ENCODE assay signal across 15 cellular contexts in the genomic region with DNA sequence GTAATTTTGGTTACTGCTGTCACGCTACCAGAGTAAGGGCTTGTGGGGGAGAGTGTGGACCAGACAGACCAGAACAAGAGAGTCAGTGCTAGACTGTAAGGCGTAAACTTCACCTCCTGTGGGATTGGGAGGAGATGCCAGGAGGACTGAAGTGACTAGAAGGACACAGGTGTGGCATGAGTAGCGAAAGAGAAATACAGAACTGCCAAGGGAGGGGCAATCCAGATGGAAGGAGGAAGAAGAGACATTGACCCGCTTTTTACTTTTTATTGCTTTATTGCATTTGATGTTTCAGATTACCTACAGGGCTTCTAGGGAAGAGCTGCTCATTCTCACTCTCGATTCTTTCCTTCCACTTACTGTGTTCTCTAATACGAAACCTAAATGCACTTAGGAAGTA. TPM values are rescaled to one million over a fixed set of nuclear protein-coding genes. Genes with fewer than 3 reads are reported as not detected.
DNase-seq lines count a peak whose midpoint lies in the region; ATAC-seq and TF ChIP-seq lines count a peak whose summit lies in the region.
"Had no signal": no experiment of that assay in that cellular context is flagged by ENCODE, and none has a peak within 500 bp of the region (broad histone marks: within the 10 kb centered on the region; RNA-seq: fewer than 3 reads in every experiment).

No MANE protein-coding gene starts in this region.

- H2AFZ ChIP-seq in OCI-LY7 (ENCODE audit: low read length), result no peak overlapping the region

- peak overlapping the region; percentile 89 to 93 for H3K4me3 Mint-ChIP-seq in activated T-cell treated with anti-CD3 and anti-CD28 coated beads, Interleukin-2, amount 50 U/mL, for 72 hours
- peak overlapping the region in 4 of 5 donors; percentile 8 to 57 (median 44) for H3K4me3 Mint-ChIP-seq in immature natural killer cell
- H3K4me3 Mint-ChIP-seq in stimulated activated naive B cell treated with anti-CD40 and anti-IgM and Interleukin-4, amounts not matched to agents 10 μg/mL and 1 μg/mL and 100 μg/mL, for 72 hours, result peak overlapping the region; percentile 7 to 22

- ATAC-seq in activated T-cell treated with anti-CD3 and anti-CD28 coated beads, Interleukin-2, amount 50 U/mL, for 72 hours (replicated peaks in 1 of 2), result no peak
- ATAC-seq in stimulated activated naive B cell treated with anti-CD40 and anti-IgM and Interleukin-4, amounts not matched to agents 10 μg/mL and 1 μg/mL and 100 μg/mL, for 72 hours (replicated peaks), result no peak
- ATAC-seq in GM21526 (IDR thresholded peaks at IDR 0.05; ENCODE audit: low FRiP score, unreplicated experiment), result no peak
- ATAC-seq: lower lobe of right lung had no signal

- no peaks in the 10 kb centered on the region for H4K20me1 ChIP-seq in OCI-LY7 (ENCODE audit: insufficient read depth, low read length)

- peaks cover 27% of the 10 kb centered on the region for H3K36me3 ChIP-seq in OCI-LY7 (ENCODE audit: insufficient read depth, low read length)

- no peak overlapping the region for H3K4me3 ChIP-seq in OCI-LY7 (ENCODE audit: low read depth, low read length, poor library complexity, severe bottlenecking)
- H3K4me3 ChIP-seq: esophagus muscularis mucosa, lower lobe of right lung had no signal

- H3K27me3 Mint-ChIP-seq in activated T-cell treated with anti-CD3 and anti-CD28 coated beads, Interleukin-2, amount 50 U/mL, for 72 hours (ENCODE audit: low read depth), result no peaks in the 10 kb centered on the region
- H3K27me3 Mint-ChIP-seq in immature natural killer cell (ENCODE audit: low read depth in 3 of 3), result peaks cover 0 to 2% (median 1%) of the 10 kb centered on the region in 3 donors
- H3K27me3 Mint-ChIP-seq in stimulated activated naive B cell treated with anti-CD40 and anti-IgM and Interleukin-4, amounts not matched to agents 10 μg/mL and 1 μg/mL and 100 μg/mL, for 72 hours, result no peaks in the 10 kb centered on the region
- H3K27me3 Mint-ChIP-seq: activated B cell treated with CpG ODN at 0.5 μM for 24 hours had no signal

- peak overlapping the region; percentile 64 for H3K27ac Mint-ChIP-seq in activated T-cell treated with anti-CD3 and anti-CD28 coated beads, Interleukin-2, amount 50 U/mL, for 72 hours
- H3K27ac Mint-ChIP-seq in immature natural killer cell, result peak overlapping the region in 2 of 6 donors; percentile 1 to 22
- H3K27ac Mint-ChIP-seq in stimulated activated naive B cell treated with anti-CD40 and anti-IgM and Interleukin-4, amounts not matched to agents 10 μg/mL and 1 μg/mL and 100 μg/mL, for 72 hours, result peak overlapping the region; percentile 15
- H3K27ac Mint-ChIP-seq: activated B cell treated with CpG ODN at 0.5 μM for 24 hours had no signal

- peaks cover 10% of the 10 kb centered on the region; the same call in 1 of the 2 replicates for H3K79me2 ChIP-seq in OCI-LY7 (ENCODE audit: insufficient read depth, low read depth, low read length)

- no peaks in the 10 kb centered on the region for H3K9me3 ChIP-seq in OCI-LY7 (ENCODE audit: low read length)
- H3K9me3 ChIP-seq: esophagus muscularis mucosa, lower lobe of right lung had no signal

- no peak for DNase-seq in activated T-cell treated with anti-CD3 and anti-CD28 coated beads, Interleukin-2, amount 50 U/mL, for 72 hours
- DNase-seq in activated T-cell treated with anti-CD3 and anti-CD28 coated beads for 4 hours (no peak), OCI-LY7 (ENCODE audit: low spot score) (no peak), immature natural killer cell (no peak), nucleus accumbens (lab: John Stamatoyannopoulos, UW) (no peak), hippocampal formation (lab: John Stamatoyannopoulos, UW) (no peak)
- DNase-seq in stimulated activated naive B cell treated with anti-CD40 and anti-IgM and Interleukin-4, amounts not matched to agents 10 μg/mL and 1 μg/mL and 100 μg/mL, for 72 hours, result no peak
- DNase-seq: activated B cell treated with CpG ODN at 0.5 μM for 24 hours; activated naive CD4-positive, alpha-beta T cell treated with Interleukin-2 at 50 U/mL for 16 hours; lower lobe of right lung; NCI-H2029; NCI-H446 treated with DMSO at 0.1 percent for 48 hours; stimulated activated CD4-positive, alpha-beta T cell treated with anti-CD3 and anti-CD28 coated beads, Interleukin-12 subunit alpha, Interleukin-12 subunit beta, amount 100 ng/mL, for 4 hours had no signal

- BruUV-seq in OCI-LY7 (replicated peaks; lab: Mats Ljungman, UMichigan), result no TSS peak

- CTCF ChIA-PET in OCI-LY7 (lab: Charles Lee; ENCODE audit: unreplicated experiment), result no interaction called here

- H3K9me2 ChIP-seq in OCI-LY7 (ENCODE audit: insufficient read depth, low read length), result no peaks in the 10 kb centered on the region

- intact Hi-C loops in OCI-LY7 (cut with micrococcal nuclease; ENCODE audit: unreplicated experiment), result no loop called here

- H3K4me2 ChIP-seq in OCI-LY7 (ENCODE audit: low read length), result peak overlapping the region; percentile 98; the same call in 1 of the 2 replicates

- peaks cover 9 to 21% of the 10 kb centered on the region in 2 donors for H3K36me3 Mint-ChIP-seq in activated T-cell treated with anti-CD3 and anti-CD28 coated beads, Interleukin-2, amount 50 U/mL, for 72 hours (ENCODE audit: insufficient read depth in 2 of 2)
- H3K36me3 Mint-ChIP-seq in immature natural killer cell, result peaks cover 11 to 18% (median 17%) of the 10 kb centered on the region in 3 donors
- H3K36me3 Mint-ChIP-seq in stimulated activated naive B cell treated with anti-CD40 and anti-IgM and Interleukin-4, amounts not matched to agents 10 μg/mL and 1 μg/mL and 100 μg/mL, for 72 hours, result peaks cover 14 to 30% of the 10 kb centered on the region in 2 donors

- H3K4me1 Mint-ChIP-seq in activated T-cell treated with anti-CD3 and anti-CD28 coated beads, Interleukin-2, amount 50 U/mL, for 72 hours (ENCODE audit: low read depth), result peaks cover 36% of the 10 kb centered on the region
- H3K4me1 Mint-ChIP-seq in immature natural killer cell, result peaks cover 32 to 37% of the 10 kb centered on the region in 2 donors
- peaks cover 27 to 40% of the 10 kb centered on the region in 2 donors for H3K4me1 Mint-ChIP-seq in stimulated activated naive B cell treated with anti-CD40 and anti-IgM and Interleukin-4, amounts not matched to agents 10 μg/mL and 1 μg/mL and 100 μg/mL, for 72 hours

- H3K4me1 ChIP-seq in OCI-LY7 (ENCODE audit: insufficient read depth, low read length, poor library complexity, severe bottlenecking), result peaks cover 19% of the 10 kb centered on the region

- no peak overlapping the region for H3K27ac ChIP-seq in OCI-LY7 (ENCODE audit: low read depth, low read length, poor library complexity, severe bottlenecking)
- H3K27ac ChIP-seq: esophagus muscularis mucosa, lower lobe of right lung had no signal

- POLR2A ChIA-PET in OCI-LY7 (lab: Charles Lee), result interaction anchor here (1.9 to 3.1 kb wide), 2 partner anchors 17 to 26 kb away, joined by 4 to 18 read pairs; a partner anchor contains a TSS

- no peak for TF ChIP-seq CTCF in OCI-LY7 (conservative IDR thresholded peaks at IDR 0.05; ENCODE audit: low read length)

- H3K9me3 Mint-ChIP-seq in activated T-cell treated with anti-CD3 and anti-CD28 coated beads, Interleukin-2, amount 50 U/mL, for 72 hours, result no peaks in the 10 kb centered on the region
- no peaks in the 10 kb centered on the region for H3K9me3 Mint-ChIP-seq in immature natural killer cell
- H3K9me3 Mint-ChIP-seq in stimulated activated naive B cell treated with anti-CD40 and anti-IgM and Interleukin-4, amounts not matched to agents 10 μg/mL and 1 μg/mL and 100 μg/mL, for 72 hours, result no peaks in the 10 kb centered on the region
- H3K9me3 Mint-ChIP-seq: activated B cell treated with CpG ODN at 0.5 μM for 24 hours had no signal

RNA-seq across cellular contexts. Expression of a gene that starts 2.1 kb away (rescaled TPM):
- total RNA-seq in activated T-cell treated with anti-CD3 and anti-CD28 coated beads, Interleukin-2, amount 50 U/mL, for 72 hours, result 10 to 100 TPM; 35.4 to 48.4 TPM
- total RNA-seq in OCI-LY7 (2014; rRNA removed; shearing (Covaris generic)), result 17.6 and 21.0 TPM in 2 replicates
- total RNA-seq in OCI-LY7 (2022), result 25.4 and 27.0 TPM in 2 replicates
- polyA plus RNA-seq in immature natural killer cell, result 10 to 100 TPM; 33.8 to 57.7 (median 41.1) TPM

RNA-seq across cellular contexts. Expression of a gene that starts 7.4 kb away (rescaled TPM):
- 10 to 100 TPM; 47.7 to 67.4 TPM for total RNA-seq in activated T-cell treated with anti-CD3 and anti-CD28 coated beads, Interleukin-2, amount 50 U/mL, for 72 hours
- total RNA-seq in OCI-LY7 (2014; rRNA removed; shearing (Covaris generic)), result 31.6 and 35.3 TPM in 2 replicates
- total RNA-seq in OCI-LY7 (2022), result 42.8 and 42.9 TPM in 2 replicates
- polyA plus RNA-seq in immature natural killer cell, result 10 to 100 TPM in 1 of 3 donors, 1 to 10 TPM in 2; 6.5 to 21.6 (median 8.7) TPM

RNA-seq across cellular contexts. Expression of a gene that starts 27.5 kb away (rescaled TPM):
- 10 to 100 TPM; 89.6 to 89.9 TPM for total RNA-seq in activated T-cell treated with anti-CD3 and anti-CD28 coated beads, Interleukin-2, amount 50 U/mL, for 72 hours
- 54.6 and 61.0 TPM in 2 replicates for total RNA-seq in OCI-LY7 (2014; rRNA removed; shearing (Covaris generic))
- 92.7 and 92.9 TPM in 2 replicates for total RNA-seq in OCI-LY7 (2022)
- polyA plus RNA-seq in immature natural killer cell, result 10 to 100 TPM; 54.3 to 78.4 (median 69.4) TPM

Comparison
In these comparisons a context has a peak if more than half of its experiments do, and no peak if none do; other contexts are left out.
1. H3K4me3 Mint-ChIP-seq: peak in every context shown above with its lines; median percentile 91 in activated T-cell treated with anti-CD3 and anti-CD28 coated beads, Interleukin-2, amount 50 U/mL, for 72 hours; 44 in immature natural killer cell; 14 in stimulated activated naive B cell treated with anti-CD40 and anti-IgM and Interleukin-4, amounts not matched to agents 10 μg/mL and 1 μg/mL and 100 μg/mL, for 72 hours.